Comparison of ENCODE assay signal across 21 cellular contexts in the genomic region with DNA sequence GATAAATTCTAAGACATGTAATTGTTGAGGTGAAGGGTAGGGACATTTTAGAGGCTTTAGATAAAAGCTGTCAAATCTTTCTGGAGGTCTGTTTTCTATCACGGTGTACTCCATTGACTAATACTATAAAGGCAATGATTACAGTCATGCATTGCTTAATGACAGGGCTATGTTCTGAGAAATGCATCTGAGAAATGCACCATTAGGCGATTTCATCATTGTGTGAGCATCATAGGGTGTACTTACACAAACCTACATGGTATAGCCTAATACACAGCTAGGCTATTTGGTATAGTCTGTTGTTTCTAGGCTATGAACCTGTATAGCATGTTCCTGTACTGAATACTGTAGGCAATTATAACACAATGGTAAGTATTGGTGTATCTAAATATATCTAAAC.
"Had no signal": no experiment of that assay in that cellular context is flagged by ENCODE, and none has a peak within 500 bp of the region (broad histone marks: within the 10 kb centered on the region; RNA-seq: fewer than 3 reads in every experiment).

No MANE protein-coding gene starts in this region.

- FAIRE-seq: astrocyte, endometrium had no signal

- H3K27me3 ChIP-seq: breast epithelium, hepatocyte, right lobe of liver, upper lobe of right lung had no signal

- DNase-seq: activated CD4-positive, alpha-beta memory T cell treated with anti-CD3 and anti-CD28 coated beads for 36 hours; activated CD4-positive, alpha-beta T cell treated with anti-CD3 and anti-CD28 coated beads for 36 hours; activated naive CD4-positive, alpha-beta T cell treated with Interleukin-2 at 50 U/mL for 16 hours; activated naive CD8-positive, alpha-beta T cell treated with anti-CD3 and anti-CD28 coated beads, Interleukin-2, amount 50 U/mL, for 24 hours; activated T-cell treated with anti-CD3 and anti-CD28 coated beads for 4 hours; cerebellar nuclear complex; cortex of kidney; left cardiac atrium; right lobe of liver; stimulated activated CD4-positive, alpha-beta T cell treated with anti-CD3 and anti-CD28 coated beads, Interleukin-4, amount 100 ng/mL, for 24 hours; upper lobe of right lung had no signal

- H3K4me3 ChIP-seq: breast epithelium, hepatocyte, right lobe of liver, smooth muscle cell, thoracic aorta, upper lobe of right lung had no signal

- H3K27me3 Mint-ChIP-seq: activated CD4-positive, alpha-beta memory T cell treated with anti-CD3 and anti-CD28 coated beads for 36 hours; activated CD4-positive, alpha-beta T cell treated with anti-CD3 and anti-CD28 coated beads for 36 hours; activated naive CD8-positive, alpha-beta T cell treated with anti-CD3 and anti-CD28 coated beads, Interleukin-2, amount 50 U/mL, for 24 hours; stimulated activated memory B cell treated with anti-CD40 and anti-IgM and Interleukin-4, amounts not matched to agents 10 μg/mL and 1 μg/mL and 100 μg/mL, for 72 hours had no signal

- H3K36me3 Mint-ChIP-seq: activated CD4-positive, alpha-beta memory T cell treated with anti-CD3 and anti-CD28 coated beads for 36 hours; stimulated activated memory B cell treated with anti-CD40 and anti-IgM and Interleukin-4, amounts not matched to agents 10 μg/mL and 1 μg/mL and 100 μg/mL, for 72 hours had no signal

- H3K9me3 ChIP-seq: right lobe of liver, upper lobe of right lung had no signal

- H3K36me3 ChIP-seq: breast epithelium, right lobe of liver, thoracic aorta, upper lobe of right lung had no signal

- H3K4me1 ChIP-seq: breast epithelium, right lobe of liver, upper lobe of right lung had no signal

- H3K9ac ChIP-seq: parathyroid adenoma had no signal

- H3K27ac Mint-ChIP-seq: activated CD4-positive, alpha-beta memory T cell treated with anti-CD3 and anti-CD28 coated beads for 36 hours; activated CD4-positive, alpha-beta T cell treated with anti-CD3 and anti-CD28 coated beads for 36 hours; activated naive CD8-positive, alpha-beta T cell treated with anti-CD3 and anti-CD28 coated beads, Interleukin-2, amount 50 U/mL, for 24 hours; nephron; stimulated activated memory B cell treated with anti-CD40 and anti-IgM and Interleukin-4, amounts not matched to agents 10 μg/mL and 1 μg/mL and 100 μg/mL, for 72 hours; WTC11 had no signal

- H3K4me3 Mint-ChIP-seq: activated CD4-positive, alpha-beta memory T cell treated with anti-CD3 and anti-CD28 coated beads for 36 hours; activated CD4-positive, alpha-beta T cell treated with anti-CD3 and anti-CD28 coated beads for 36 hours; activated naive CD8-positive, alpha-beta T cell treated with anti-CD3 and anti-CD28 coated beads, Interleukin-2, amount 50 U/mL, for 24 hours; nephron; stimulated activated memory B cell treated with anti-CD40 and anti-IgM and Interleukin-4, amounts not matched to agents 10 μg/mL and 1 μg/mL and 100 μg/mL, for 72 hours; WTC11 had no signal

- H3K4me1 Mint-ChIP-seq: activated CD4-positive, alpha-beta T cell treated with anti-CD3 and anti-CD28 coated beads for 36 hours; activated naive CD8-positive, alpha-beta T cell treated with anti-CD3 and anti-CD28 coated beads, Interleukin-2, amount 50 U/mL, for 24 hours; stimulated activated memory B cell treated with anti-CD40 and anti-IgM and Interleukin-4, amounts not matched to agents 10 μg/mL and 1 μg/mL and 100 μg/mL, for 72 hours had no signal

- H3K9me3 Mint-ChIP-seq: activated CD4-positive, alpha-beta memory T cell treated with anti-CD3 and anti-CD28 coated beads for 36 hours had no signal
